ENCODE assay signal across 9 cellular contexts in the genomic region with DNA sequence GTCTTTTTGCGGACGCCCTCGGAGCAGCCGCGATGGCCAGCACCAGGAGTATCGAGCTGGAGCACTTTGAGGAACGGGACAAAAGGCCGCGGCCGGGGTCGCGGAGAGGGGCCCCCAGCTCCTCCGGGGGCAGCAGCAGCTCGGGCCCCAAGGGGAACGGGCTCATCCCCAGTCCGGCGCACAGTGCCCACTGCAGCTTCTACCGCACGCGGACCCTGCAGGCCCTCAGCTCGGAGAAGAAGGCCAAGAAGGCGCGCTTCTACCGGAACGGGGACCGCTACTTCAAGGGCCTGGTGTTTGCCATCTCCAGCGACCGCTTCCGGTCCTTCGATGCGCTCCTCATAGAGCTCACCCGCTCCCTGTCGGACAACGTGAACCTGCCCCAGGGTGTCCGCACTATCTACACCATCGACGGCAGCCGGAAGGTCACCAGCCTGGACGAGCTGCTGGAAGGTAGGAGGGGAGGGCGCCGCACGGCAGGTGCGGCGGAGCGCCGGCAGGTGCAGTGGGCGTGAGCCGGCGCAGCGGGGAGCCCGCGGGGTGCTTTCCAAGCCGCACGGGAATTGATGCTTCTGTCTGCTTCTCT. TPM values are rescaled to one million over a fixed set of nuclear protein-coding genes. Genes with fewer than 3 reads are reported as not detected.
A peak's percentile ranks its signal among the peaks of the same experiment; 100 is the strongest.
DNase-seq lines count a peak whose midpoint lies in the region; ATAC-seq lines count a peak whose summit lies in the region.
"Had no signal": no experiment of that assay in that cellular context is flagged by ENCODE, and none has a peak within 500 bp of the region (broad histone marks: within the 10 kb centered on the region; RNA-seq: fewer than 3 reads in every experiment).

No MANE protein-coding gene starts in this region.

- peak; percentile 39 for ATAC-seq in HG02973 (IDR thresholded peaks at IDR 0.05; ENCODE audit: unreplicated experiment)
- ATAC-seq in left lobe of liver = peak; percentile 27

- no peaks in the 10 kb centered on the region for H3K36me3 Mint-ChIP-seq in activated CD4-positive, alpha-beta T cell treated with anti-CD3 and anti-CD28 coated beads, Interleukin-2, amount 10 ng/mL, durations not matched to agents 7 days and 5 days (ENCODE audit: low read depth)

- H3K27ac Mint-ChIP-seq in activated CD4-positive, alpha-beta T cell treated with anti-CD3 and anti-CD28 coated beads, Interleukin-2, amount 10 ng/mL, durations not matched to agents 7 days and 5 days = no peak overlapping the region

- peaks cover 58% of the 10 kb centered on the region for H3K27me3 Mint-ChIP-seq in activated CD4-positive, alpha-beta T cell treated with anti-CD3 and anti-CD28 coated beads, Interleukin-2, amount 10 ng/mL, durations not matched to agents 7 days and 5 days

- CTCF ChIA-PET in activated CD4-positive, alpha-beta T cell treated with anti-CD3 and anti-CD28 coated beads, Interleukin-2, amount 10 ng/mL, durations not matched to agents 7 days and 5 days (lab: Charles Lee) = no interaction called here

- H3K4me1 Mint-ChIP-seq in activated CD4-positive, alpha-beta T cell treated with anti-CD3 and anti-CD28 coated beads, Interleukin-2, amount 10 ng/mL, durations not matched to agents 7 days and 5 days = no peaks in the 10 kb centered on the region

- H3K4me3 Mint-ChIP-seq in activated CD4-positive, alpha-beta T cell treated with anti-CD3 and anti-CD28 coated beads, Interleukin-2, amount 10 ng/mL, durations not matched to agents 7 days and 5 days = peak overlapping the region; percentile 57

- POLR2A ChIA-PET in activated CD4-positive, alpha-beta T cell treated with anti-CD3 and anti-CD28 coated beads, Interleukin-2, amount 10 ng/mL, durations not matched to agents 7 days and 5 days (lab: Charles Lee) = no interaction called here

- H3K9me3 Mint-ChIP-seq in activated CD4-positive, alpha-beta T cell treated with anti-CD3 and anti-CD28 coated beads, Interleukin-2, amount 10 ng/mL, durations not matched to agents 7 days and 5 days = no peaks in the 10 kb centered on the region

- H3K27ac ChIP-seq in cingulate gyrus (ENCODE audit: low read depth, low read length) = peak overlapping the region; percentile 50
- peak overlapping the region; percentile 54 for H3K27ac ChIP-seq in substantia nigra (ENCODE audit: low read depth, low read length, poor library complexity, severe bottlenecking)
- H3K27ac ChIP-seq: neutrophil had no signal

- peak; percentile 24 for DNase-seq in activated CD4-positive, alpha-beta T cell treated with anti-CD3 and anti-CD28 coated beads, Interleukin-2, amount 10 ng/mL, durations not matched to agents 7 days and 5 days
- DNase-seq in activated CD4-positive, alpha-beta T cell treated with anti-CD3 and anti-CD28 coated beads for 4 hours = no peak
- DNase-seq in RPMI7951 (ENCODE audit: low read depth) (peak; percentile 50), left lobe of liver (ENCODE audit: low spot score) (no peak), substantia nigra (lab: John Stamatoyannopoulos, UW) (peak in 18 of 49 donors; percentile 8 to 45 (median 24)), NOMO-1 treated with dmso at 0.1 percent for 144 hours (lab: John Stamatoyannopoulos, UW; ENCODE audit: unreplicated experiment) (no peak)

RNA-seq across cellular contexts. Expression of a gene that starts 0.8 kb away (rescaled TPM):
- total RNA-seq in activated CD4-positive, alpha-beta T cell treated with anti-CD3 and anti-CD28 coated beads, Interleukin-2, amount 10 ng/mL, durations not matched to agents 7 days and 5 days = not detected
- total RNA-seq in RPMI7951 (2014; rRNA removed; shearing (Covaris generic)) = 1.7 and 4.1 TPM in 2 replicates
- 0.68 TPM for total RNA-seq in left lobe of liver

Comparison
In these comparisons a context has a peak if more than half of its experiments do, and no peak if none do; other contexts are left out.
1. DNase-seq: peak in activated CD4-positive, alpha-beta T cell treated with anti-CD3 and anti-CD28 coated beads, Interleukin-2, amount 10 ng/mL, durations not matched to agents 7 days and 5 days (single experiment) and RPMI7951 (single experiment); none in activated CD4-positive, alpha-beta T cell treated with anti-CD3 and anti-CD28 coated beads for 4 hours (0 of 2), left lobe of liver (single experiment) and NOMO-1 treated with dmso at 0.1 percent for 144 hours (single experiment).